27 cellular contexts compared by ENCODE assay signal in the genomic region with DNA sequence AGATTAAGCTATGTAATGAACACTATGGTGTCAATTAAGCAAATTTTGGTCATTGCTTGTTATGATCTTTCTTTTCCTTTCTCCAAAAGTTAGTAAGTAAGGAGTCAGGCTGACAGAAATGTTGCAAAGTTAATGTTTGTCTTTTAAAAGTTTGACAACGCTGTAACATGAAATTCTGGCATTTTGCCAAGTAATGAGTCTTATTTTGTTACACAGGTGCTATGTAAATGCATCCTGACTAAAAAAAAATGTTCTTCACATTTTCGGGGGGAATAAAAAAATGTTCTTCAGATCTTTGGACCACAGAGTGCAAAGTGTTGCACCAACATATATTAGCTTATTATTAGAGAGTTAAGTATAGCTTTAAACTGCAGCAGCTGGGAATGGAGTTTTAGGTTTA. TPM values are rescaled to one million over a fixed set of nuclear protein-coding genes. Genes with fewer than 3 reads are reported as not detected.
"Had no signal": no experiment of that assay in that cellular context is flagged by ENCODE, and none has a peak within 500 bp of the region (broad histone marks: within the 10 kb centered on the region; RNA-seq: fewer than 3 reads in every experiment).

No MANE protein-coding gene starts in this region.

- H3K36me3 ChIP-seq: neutrophil, transverse colon had no signal

- H3K9me3 Mint-ChIP-seq: activated naive CD4-positive, alpha-beta T cell treated with anti-CD3 and anti-CD28 coated beads, Interleukin-2, amount 50 U/mL, for 72 hours; activated T-cell treated with anti-CD3 and anti-CD28 coated beads, Interleukin-2, amount 50 U/mL, for 72 hours; natural killer cell treated with Interleukin-12 subunit alpha and Interleukin-12 subunit beta and Interleukin-15 and Interleukin-18, amount 100 ng/mL, for 72 hours had no signal

- H3K27ac ChIP-seq: dorsolateral prefrontal cortex, heart left ventricle, neutrophil, skin epidermis, testis, transverse colon, VCaP had no signal

- H3K4me3 Mint-ChIP-seq: activated T-cell treated with anti-CD3 and anti-CD28 coated beads, Interleukin-2, amount 50 U/mL, for 72 hours; natural killer cell treated with Interleukin-12 subunit alpha and Interleukin-12 subunit beta and Interleukin-15 and Interleukin-18, amount 100 ng/mL, for 72 hours had no signal

- FAIRE-seq: colon, TTC549 had no signal

- DNase-seq: activated CD4-positive, alpha-beta T cell treated with anti-CD3 and anti-CD28 coated beads for 4 hours; activated CD4-positive, alpha-beta T cell treated with anti-CD3 and anti-CD28 coated beads, Interleukin-2, amount 50 U/mL, for 4 hours; activated naive CD4-positive, alpha-beta T cell; activated T-cell treated with anti-CD3 and anti-CD28 coated beads for 4 hours; activated T-cell treated with anti-CD3 and anti-CD28 coated beads, Interleukin-2, amount 50 U/mL, for 72 hours; dorsolateral prefrontal cortex; effector memory CD4-positive, alpha-beta T cell; mucosa of descending colon; stimulated activated CD4-positive, alpha-beta T cell treated with anti-CD3 and anti-CD28 coated beads, Interleukin-12 subunit alpha, Interleukin-12 subunit beta, amount 100 ng/mL, for 4 hours; stimulated activated CD4-positive, alpha-beta T cell treated with anti-CD3 and anti-CD28 coated beads, Interleukin-4, amount 100 ng/mL, for 1 hour; stimulated activated naive CD8-positive, alpha-beta T cell treated with anti-CD3 and anti-CD28 coated beads, Interleukin-15, Interleukin-2, amounts not matched to agents 100 U/mL and 50 U/mL, for 24 hours; testis; transverse colon had no signal

- H3K4me3 ChIP-seq: dorsolateral prefrontal cortex, heart left ventricle, lung, mucosa of descending colon, skin epidermis, testis, transverse colon had no signal

- H3K27ac Mint-ChIP-seq: activated T-cell treated with anti-CD3 and anti-CD28 coated beads, Interleukin-2, amount 50 U/mL, for 72 hours; natural killer cell treated with Interleukin-12 subunit alpha and Interleukin-12 subunit beta and Interleukin-15 and Interleukin-18, amount 100 ng/mL, for 72 hours had no signal

- H3K9me3 ChIP-seq: heart left ventricle, mucosa of descending colon, neutrophil, testis, transverse colon had no signal

- H3K27me3 ChIP-seq: dorsolateral prefrontal cortex, heart left ventricle, neutrophil, testis, transverse colon had no signal

- H3K36me3 Mint-ChIP-seq: activated naive CD4-positive, alpha-beta T cell treated with anti-CD3 and anti-CD28 coated beads, Interleukin-2, amount 50 U/mL, for 72 hours; natural killer cell treated with Interleukin-12 subunit alpha and Interleukin-12 subunit beta and Interleukin-15 and Interleukin-18, amount 100 ng/mL, for 72 hours had no signal

- H3K4me1 ChIP-seq: testis, transverse colon had no signal

RNA-seq across cellular contexts. Expression of gene PROKR1, which starts 54.8 kb away (rescaled TPM):
- total RNA-seq: activated naive CD4-positive, alpha-beta T cell treated with anti-CD3 and anti-CD28 coated beads, Interleukin-2, amount 50 U/mL, for 72 hours; activated T-cell treated with anti-CD3 and anti-CD28 coated beads, Interleukin-2, amount 50 U/mL, for 72 hours; fibroblast of lung; fibroblast of villous mesenchyme; heart left ventricle; kidney epithelial cell; lung; myocyte; natural killer cell treated with Interleukin-12 subunit alpha and Interleukin-12 subunit beta and Interleukin-15 and Interleukin-18, amount 100 ng/mL, for 72 hours; osteocyte had no signal
- polyA plus RNA-seq: fibroblast of lung had no signal
